Comparison of ENCODE assay signal across 18 cellular contexts in genomic region chr13:33606692-33607091, GRCh38.
DNase-seq lines count a peak whose midpoint lies in the region; ATAC-seq and TF ChIP-seq lines count a peak whose summit lies in the region.
"Had no signal": no experiment of that assay in that cellular context is flagged by ENCODE, and none has a peak within 500 bp of the region (broad histone marks: within the 10 kb centered on the region; RNA-seq: fewer than 3 reads in every experiment).

No MANE protein-coding gene starts in this region.

- H2BK120ac ChIP-seq in mesendoderm (ENCODE audit: low read depth, low read length), result no peak overlapping the region

- H3K9me3 Mint-ChIP-seq in naive thymus-derived CD4-positive, alpha-beta T cell, result peaks cover 0 to 15% (median 4%) of the 10 kb centered on the region in 11 donors

- peaks cover 0 to 9% (median 0%) of the 10 kb centered on the region in 5 donors for H3K27me3 Mint-ChIP-seq in naive thymus-derived CD4-positive, alpha-beta T cell

- H3K18ac ChIP-seq in mesendoderm (ENCODE audit: low read length), result no peak overlapping the region

- DNase-seq in COR-L47 (lab: John Stamatoyannopoulos, UW) (peak; percentile 1), NCI-H460 (ENCODE audit: extremely low read depth, low read depth) (peak; percentile 19), dorsolateral prefrontal cortex (peak in 4 of 10 donors; percentile 31 to 54 (median 45)), mesendoderm (peak; percentile 60), epidermal melanocyte (ENCODE audit: insufficient read length, low spot score) (no peak)
- DNase-seq in naive thymus-derived CD4-positive, alpha-beta T cell, result no peak
- DNase-seq: activated CD4-positive, alpha-beta T cell treated with anti-CD3 and anti-CD28 coated beads, Interleukin-2, amount 50 U/mL, for 1 hour; BE2C; body of pancreas; GF-D8; Kasumi-1; NCI-H2029 treated with DMSO at 0.1 percent for 48 hours; right cardiac atrium; stimulated activated naive CD8-positive, alpha-beta T cell treated with anti-CD3 and anti-CD28 coated beads, Interleukin-15, amount 100 ng/mL, for 72 hours; T-helper 2 cell had no signal

- no peak overlapping the region for H2BK5ac ChIP-seq in mesendoderm (ENCODE audit: low read length)

- intact Hi-C loops in dorsolateral prefrontal cortex (cut with DNase I), result no loop called here
- intact Hi-C loops in naive thymus-derived CD4-positive, alpha-beta T cell (cut with micrococcal nuclease), result no loop called here

- H2BK15ac ChIP-seq in mesendoderm (replicated peaks; ENCODE audit: low read depth), result no peak overlapping the region

- no peaks in the 10 kb centered on the region for H3K9me3 ChIP-seq in naive thymus-derived CD4-positive, alpha-beta T cell (ENCODE audit: control insufficient read depth in 2 of 3, low read length in 3 of 3)
- H3K9me3 ChIP-seq: BE2C, body of pancreas had no signal

- WGBS in mesendoderm (ENCODE audit: extremely low coverage, insufficient coverage, low lambda C conversion rate), result no CpG with 5 or more reads among the region's 7 CpGs

- CTCF ChIA-PET in naive thymus-derived CD4-positive, alpha-beta T cell (lab: Charles Lee), result no interaction called here

- H3K4me1 ChIP-seq in mesendoderm (ENCODE audit: control insufficient read depth, low read depth, low read length), result no peaks in the 10 kb centered on the region
- peaks cover 0 to 8% of the 10 kb centered on the region in 2 donors for H3K4me1 ChIP-seq in naive thymus-derived CD4-positive, alpha-beta T cell (ENCODE audit: control insufficient read depth in 2 of 2, insufficient read depth in 2 of 2, low read length in 2 of 2)
- H3K4me1 ChIP-seq: BE2C had no signal

- peak overlapping the region in 1 of 59 donors; percentile 10 for H3K4me3 ChIP-seq in dorsolateral prefrontal cortex
- H3K4me3 ChIP-seq in mesendoderm (ENCODE audit: low read length), result no peak overlapping the region
- no peak overlapping the region for H3K4me3 ChIP-seq in naive thymus-derived CD4-positive, alpha-beta T cell (ENCODE audit: low read length)
- H3K4me3 ChIP-seq: body of pancreas had no signal

- no peak overlapping the region for H2AK5ac ChIP-seq in mesendoderm (ENCODE audit: low read length)

- H3K4me1 Mint-ChIP-seq in naive thymus-derived CD4-positive, alpha-beta T cell, result peaks cover 8 to 14% (median 13%) of the 10 kb centered on the region in 7 donors

- no peaks in the 10 kb centered on the region for H3K79me1 ChIP-seq in mesendoderm (ENCODE audit: low read length)

- no peak overlapping the region for H3K4ac ChIP-seq in mesendoderm (ENCODE audit: low read depth, low read length)

- H4K5ac ChIP-seq in mesendoderm (ENCODE audit: low read length), result no peak overlapping the region

- H3K27ac Mint-ChIP-seq in naive thymus-derived CD4-positive, alpha-beta T cell, result no peak overlapping the region
- H3K27ac Mint-ChIP-seq: activated T-helper 2 cell treated with anti-CD3 and anti-CD28 coated beads, Interferon-gamma antibody, Interleukin-2, Interleukin-4, amounts not matched to agents 10 μg/mL and 5 μg/mL and 100 μg/mL, durations not matched to agents 14 hours and 24 hours and 36 hours; stimulated activated naive CD8-positive, alpha-beta T cell treated with anti-CD3 and anti-CD28 coated beads, Interleukin-15, amount 100 ng/mL, for 72 hours had no signal

- H3K79me2 ChIP-seq in mesendoderm (ENCODE audit: control insufficient read depth, insufficient read depth, low read length), result no peaks in the 10 kb centered on the region

- H3K36me3 Mint-ChIP-seq in naive thymus-derived CD4-positive, alpha-beta T cell, result peaks cover 3 to 12% (median 9%) of the 10 kb centered on the region in 5 donors

- no peak overlapping the region for H3K56ac ChIP-seq in mesendoderm (ENCODE audit: low read length)

- H4K8ac ChIP-seq in mesendoderm (ENCODE audit: low read depth, low read length), result no peak overlapping the region

- H3K9ac ChIP-seq in mesendoderm (ENCODE audit: low read length), result no peak overlapping the region

- no peak overlapping the region for H3K23ac ChIP-seq in mesendoderm (ENCODE audit: low read length)

- no peak overlapping the region for H3K4me2 ChIP-seq in mesendoderm (ENCODE audit: low read length)

- H3K27ac ChIP-seq in dorsolateral prefrontal cortex (peak overlapping the region in 13 of 59 donors; percentile 11 to 66 (median 36)), mesendoderm (ENCODE audit: low read depth, low read length) (no peak overlapping the region)
- no peak overlapping the region for H3K27ac ChIP-seq in naive thymus-derived CD4-positive, alpha-beta T cell (ENCODE audit: low read depth, low read length)
- H3K27ac ChIP-seq: body of pancreas had no signal

- POLR2A ChIA-PET in naive thymus-derived CD4-positive, alpha-beta T cell (lab: Charles Lee), result no interaction called here

- H3K36me3 ChIP-seq in mesendoderm (ENCODE audit: control insufficient read depth, insufficient read depth, low read length), result no peaks in the 10 kb centered on the region
- no peaks in the 10 kb centered on the region for H3K36me3 ChIP-seq in naive thymus-derived CD4-positive, alpha-beta T cell (ENCODE audit: control insufficient read depth in 2 of 3, insufficient read depth in 3 of 3, low read length in 3 of 3)
- H3K36me3 ChIP-seq: BE2C had no signal

- no peak overlapping the region for H3K4me3 Mint-ChIP-seq in naive thymus-derived CD4-positive, alpha-beta T cell
- H3K4me3 Mint-ChIP-seq: stimulated activated naive CD8-positive, alpha-beta T cell treated with anti-CD3 and anti-CD28 coated beads, Interleukin-15, amount 100 ng/mL, for 72 hours had no signal

- peak in 41 of 56 donors; percentile 6 to 66 (median 41) for TF ChIP-seq CTCF in dorsolateral prefrontal cortex (IDR thresholded peaks at IDR 0.05 in 54 of 56, conservative IDR thresholded peaks at IDR 0.05 in 2 of 56; ENCODE audit: low read depth in 1 of 56, partially characterized antibody in 56 of 56)

- ATAC-seq in GM18858 (IDR thresholded peaks at IDR 0.05; ENCODE audit: unreplicated experiment), result no peak
- ATAC-seq in GM18873 (IDR thresholded peaks at IDR 0.05; ENCODE audit: low FRiP score, unreplicated experiment), result no peak
- no peak for ATAC-seq in naive thymus-derived CD4-positive, alpha-beta T cell
- ATAC-seq: body of pancreas; right cardiac atrium; stimulated activated naive CD8-positive, alpha-beta T cell treated with anti-CD3 and anti-CD28 coated beads, Interleukin-15, amount 100 ng/mL, for 72 hours had no signal

- H3K27me3 ChIP-seq in dorsolateral prefrontal cortex (no peaks in the 10 kb centered on the region), mesendoderm (ENCODE audit: insufficient read depth, low read length, poor library complexity) (no peaks in the 10 kb centered on the region)
- H3K27me3 ChIP-seq in naive thymus-derived CD4-positive, alpha-beta T cell (ENCODE audit: control insufficient read depth in 2 of 2, insufficient read depth in 2 of 2, low read length in 2 of 2), result no peaks in the 10 kb centered on the region
- H3K27me3 ChIP-seq: BE2C, body of pancreas had no signal

Comparison
In these comparisons a context has a peak if more than half of its experiments do, and no peak if none do; other contexts are left out.
1. DNase-seq: peak in COR-L47 (single experiment), NCI-H460 (single experiment) and mesendoderm (single experiment); none in epidermal melanocyte (single experiment) and naive thymus-derived CD4-positive, alpha-beta T cell (0 of 9).